Comparison of ENCODE assay signal across 2 cellular contexts in the genomic region with DNA sequence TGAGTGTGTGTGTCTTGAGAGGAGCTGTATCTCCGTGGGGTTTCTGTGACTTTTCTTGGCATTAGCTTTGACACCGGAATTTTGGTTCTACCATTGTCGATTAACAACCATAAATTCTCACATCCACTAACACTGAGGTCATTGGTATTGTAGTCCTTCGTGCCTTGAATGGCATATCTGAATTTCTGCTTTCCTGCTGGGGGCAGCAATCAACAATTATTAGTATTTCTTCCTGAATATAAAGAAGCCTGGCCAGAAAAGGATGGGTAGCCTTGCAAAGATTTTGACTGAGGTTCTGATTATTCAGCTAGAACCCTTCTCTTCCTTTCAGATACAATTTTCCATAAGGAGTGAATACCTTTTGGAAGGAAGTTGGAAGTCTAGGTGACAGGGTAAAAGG.
TF ChIP-seq lines count a peak whose summit lies in the region.

No MANE protein-coding gene starts in this region.

TF ChIP-seq in IMR-90, 13 proteins besides CTCF, POLR2A, EP300 and RAD21:
- TF ChIP-seq BHLHE40 (IDR thresholded peaks at IDR 0.05; ENCODE audit: low read depth, low read length) = no peak
- no peak for TF ChIP-seq CHD1 (IDR thresholded peaks at IDR 0.05; ENCODE audit: low read depth, low read length)
- TF ChIP-seq RCOR1 (IDR thresholded peaks at IDR 0.05; ENCODE audit: insufficient replicate concordance, low read length) = no peak
- TF ChIP-seq MAZ (IDR thresholded peaks at IDR 0.05; ENCODE audit: borderline replicate concordance, low read depth, low read length) = no peak
- no peak for TF ChIP-seq FOS (IDR thresholded peaks at IDR 0.05; ENCODE audit: low read depth, low read length)
- TF ChIP-seq, protein P1, sequence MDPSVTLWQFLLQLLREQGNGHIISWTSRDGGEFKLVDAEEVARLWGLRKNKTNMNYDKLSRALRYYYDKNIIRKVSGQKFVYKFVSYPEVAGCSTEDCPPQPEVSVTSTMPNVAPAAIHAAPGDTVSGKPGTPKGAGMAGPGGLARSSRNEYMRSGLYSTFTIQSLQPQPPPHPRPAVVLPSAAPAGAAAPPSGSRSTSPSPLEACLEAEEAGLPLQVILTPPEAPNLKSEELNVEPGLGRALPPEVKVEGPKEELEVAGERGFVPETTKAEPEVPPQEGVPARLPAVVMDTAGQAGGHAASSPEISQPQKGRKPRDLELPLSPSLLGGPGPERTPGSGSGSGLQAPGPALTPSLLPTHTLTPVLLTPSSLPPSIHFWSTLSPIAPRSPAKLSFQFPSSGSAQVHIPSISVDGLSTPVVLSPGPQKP (IDR thresholded peaks at IDR 0.05; ENCODE audit: borderline replicate concordance, low read depth, low read length) = no peak
- no peak for TF ChIP-seq MAFK (IDR thresholded peaks at IDR 0.05; ENCODE audit: low read depth, low read length)
- no peak for TF ChIP-seq MXI1 (IDR thresholded peaks at IDR 0.05; ENCODE audit: borderline replicate concordance, low read depth, low read length)
- TF ChIP-seq, protein P2, sequence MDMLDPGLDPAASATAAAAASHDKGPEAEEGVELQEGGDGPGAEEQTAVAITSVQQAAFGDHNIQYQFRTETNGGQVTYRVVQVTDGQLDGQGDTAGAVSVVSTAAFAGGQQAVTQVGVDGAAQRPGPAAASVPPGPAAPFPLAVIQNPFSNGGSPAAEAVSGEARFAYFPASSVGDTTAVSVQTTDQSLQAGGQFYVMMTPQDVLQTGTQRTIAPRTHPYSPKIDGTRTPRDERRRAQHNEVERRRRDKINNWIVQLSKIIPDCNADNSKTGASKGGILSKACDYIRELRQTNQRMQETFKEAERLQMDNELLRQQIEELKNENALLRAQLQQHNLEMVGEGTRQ (IDR thresholded peaks at IDR 0.05; ENCODE audit: low read depth, low read length) = no peak

TF ChIP-seq in K562, 482 proteins besides CTCF, POLR2A, EP300 and RAD21:
- TF ChIP-seq MEIS2 (IDR thresholded peaks at IDR 0.05; ENCODE audit: partially characterized antibody) (peak; percentile 10), DMBX1 (CRISPR knock-in tag; IDR thresholded peaks at IDR 0.05; ENCODE audit: borderline replicate concordance) (no peak), DPF2 (IDR thresholded peaks at IDR 0.05) (no peak)
